Comparison of ENCODE assay signal across 22 cellular contexts in genomic region chr2:112705576-112705975, GRCh38. TPM values are rescaled to one million over a fixed set of nuclear protein-coding genes. Genes with fewer than 3 reads are reported as not detected.
DNase-seq lines count a peak whose midpoint lies in the region; ATAC-seq and TF ChIP-seq lines count a peak whose summit lies in the region.
"Had no signal": no experiment of that assay in that cellular context is flagged by ENCODE, and none has a peak within 500 bp of the region (broad histone marks: within the 10 kb centered on the region; RNA-seq: fewer than 3 reads in every experiment).

No MANE protein-coding gene starts in this region.

- H3K4me1 Mint-ChIP-seq in activated CD8-positive, alpha-beta T cell treated with anti-CD3 and anti-CD28 coated beads, Interleukin-2, amount 10 ng/mL, durations not matched to agents 7 days and 5 days (ENCODE audit: low read depth), result peaks cover 41% of the 10 kb centered on the region
- peaks cover 28% of the 10 kb centered on the region for H3K4me1 Mint-ChIP-seq in activated CD8-positive, alpha-beta T cell treated with anti-CD3 and anti-CD28 coated beads for 36 hours (ENCODE audit: low read depth)
- H3K4me1 Mint-ChIP-seq in activated T-helper 1 cell treated with anti-CD3 and anti-CD28 coated beads, Interleukin-12 subunit alpha, Interleukin-12 subunit beta, Interleukin-2, Interleukin-4 antibody, amounts not matched to agents 30 ng/mL and 10 ng/mL and 1 ng/mL, durations not matched to agents 14 hours and 24 hours and 36 hours (ENCODE audit: low read depth), result peaks cover 71% of the 10 kb centered on the region

- no peak for ATAC-seq in activated CD8-positive, alpha-beta T cell treated with anti-CD3 and anti-CD28 coated beads, Interleukin-2, amount 10 ng/mL, durations not matched to agents 7 days and 5 days
- no peak for ATAC-seq in activated CD8-positive, alpha-beta T cell treated with anti-CD3 and anti-CD28 coated beads for 36 hours
- ATAC-seq in GM18511 (IDR thresholded peaks at IDR 0.05; ENCODE audit: unreplicated experiment) (peak; percentile 12), sciatic nerve (no peak), HG03139 (IDR thresholded peaks at IDR 0.05; ENCODE audit: unreplicated experiment) (no peak), HG02938 (IDR thresholded peaks at IDR 0.05; ENCODE audit: unreplicated experiment) (no peak)
- ATAC-seq: body of pancreas had no signal

- intact Hi-C loops in activated CD8-positive, alpha-beta T cell treated with anti-CD3 and anti-CD28 coated beads for 36 hours (cut with micrococcal nuclease), result no loop called here
- intact Hi-C loops in activated T-helper 1 cell treated with anti-CD3 and anti-CD28 coated beads, Interleukin-12 subunit alpha, Interleukin-12 subunit beta, Interleukin-2, Interleukin-4 antibody, amounts not matched to agents 30 ng/mL and 10 ng/mL and 1 ng/mL, durations not matched to agents 14 hours and 24 hours and 36 hours (cut with micrococcal nuclease), result no loop called here
- intact Hi-C loops in sciatic nerve (cut with DNase I), result no loop called here

- no peak for DNase-seq in activated CD8-positive, alpha-beta T cell treated with anti-CD3 and anti-CD28 coated beads, Interleukin-2, amount 10 ng/mL, durations not matched to agents 7 days and 5 days
- no peak for DNase-seq in activated CD8-positive, alpha-beta T cell treated with anti-CD3 and anti-CD28 coated beads for 36 hours
- no peak for DNase-seq in activated T-helper 1 cell treated with anti-CD3 and anti-CD28 coated beads, Interleukin-12 subunit alpha, Interleukin-12 subunit beta, Interleukin-2, Interleukin-4 antibody, amounts not matched to agents 30 ng/mL and 10 ng/mL and 1 ng/mL, durations not matched to agents 14 hours and 24 hours and 36 hours (ENCODE audit: low spot score)
- DNase-seq in sciatic nerve (ENCODE audit: low spot score) (peak; percentile 12), NCI-H1417 treated with DMSO at 0.1 percent for 48 hours (lab: John Stamatoyannopoulos, UW) (no peak)
- DNase-seq: body of pancreas, DMS79, esophagus squamous epithelium, HCEC 1CT, NCI-H1092 treated with DMSO at 0.1 percent for 48 hours, NCI-H2081, NCI-H524, occipital lobe, retina had no signal

- CTCF ChIA-PET in activated CD8-positive, alpha-beta T cell treated with anti-CD3 and anti-CD28 coated beads, Interleukin-2, amount 10 ng/mL, durations not matched to agents 7 days and 5 days (lab: Charles Lee), result interaction anchor here (1.2 to 5.9 kb wide), 10 partner anchors 14 to 236 kb away, joined by 3 to 49 read pairs (median 12); partner anchors contain the start of genes NT5DC4 and SLC20A1
- CTCF ChIA-PET in activated CD8-positive, alpha-beta T cell treated with anti-CD3 and anti-CD28 coated beads for 36 hours (lab: Charles Lee), result interaction anchor here (0.9 to 5.5 kb wide), 6 partner anchors 14 to 106 kb away, joined by 3 to 35 read pairs (median 7); no protein-coding TSS in a partner anchor

- H3K36me3 Mint-ChIP-seq in activated CD8-positive, alpha-beta T cell treated with anti-CD3 and anti-CD28 coated beads, Interleukin-2, amount 10 ng/mL, durations not matched to agents 7 days and 5 days (ENCODE audit: low read depth), result peaks cover 1% of the 10 kb centered on the region
- H3K36me3 Mint-ChIP-seq in activated CD8-positive, alpha-beta T cell treated with anti-CD3 and anti-CD28 coated beads for 36 hours (ENCODE audit: low read depth), result no peaks in the 10 kb centered on the region
- H3K36me3 Mint-ChIP-seq in activated T-helper 1 cell treated with anti-CD3 and anti-CD28 coated beads, Interleukin-12 subunit alpha, Interleukin-12 subunit beta, Interleukin-2, Interleukin-4 antibody, amounts not matched to agents 30 ng/mL and 10 ng/mL and 1 ng/mL, durations not matched to agents 14 hours and 24 hours and 36 hours (ENCODE audit: low read depth), result peaks cover 4% of the 10 kb centered on the region
- H3K36me3 Mint-ChIP-seq: CD4-positive, alpha-beta memory T cell had no signal

- H3K4me3 Mint-ChIP-seq in activated CD8-positive, alpha-beta T cell treated with anti-CD3 and anti-CD28 coated beads, Interleukin-2, amount 10 ng/mL, durations not matched to agents 7 days and 5 days, result peak overlapping the region; percentile 58
- no peak overlapping the region for H3K4me3 Mint-ChIP-seq in activated CD8-positive, alpha-beta T cell treated with anti-CD3 and anti-CD28 coated beads for 36 hours
- H3K4me3 Mint-ChIP-seq in activated T-helper 1 cell treated with anti-CD3 and anti-CD28 coated beads, Interleukin-12 subunit alpha, Interleukin-12 subunit beta, Interleukin-2, Interleukin-4 antibody, amounts not matched to agents 30 ng/mL and 10 ng/mL and 1 ng/mL, durations not matched to agents 14 hours and 24 hours and 36 hours, result peak overlapping the region; percentile 79

- peaks cover 30% of the 10 kb centered on the region for H3K27me3 Mint-ChIP-seq in activated CD8-positive, alpha-beta T cell treated with anti-CD3 and anti-CD28 coated beads, Interleukin-2, amount 10 ng/mL, durations not matched to agents 7 days and 5 days (ENCODE audit: low read depth)
- H3K27me3 Mint-ChIP-seq in activated CD8-positive, alpha-beta T cell treated with anti-CD3 and anti-CD28 coated beads for 36 hours, result peaks cover 22% of the 10 kb centered on the region
- no peaks in the 10 kb centered on the region for H3K27me3 Mint-ChIP-seq in activated T-helper 1 cell treated with anti-CD3 and anti-CD28 coated beads, Interleukin-12 subunit alpha, Interleukin-12 subunit beta, Interleukin-2, Interleukin-4 antibody, amounts not matched to agents 30 ng/mL and 10 ng/mL and 1 ng/mL, durations not matched to agents 14 hours and 24 hours and 36 hours (ENCODE audit: insufficient read depth)

- TF ChIP-seq CTCF in activated CD8-positive, alpha-beta T cell treated with anti-CD3 and anti-CD28 coated beads for 36 hours (IDR thresholded peaks at IDR 0.05), result no peak

- no peaks in the 10 kb centered on the region for H3K9me3 Mint-ChIP-seq in activated CD8-positive, alpha-beta T cell treated with anti-CD3 and anti-CD28 coated beads, Interleukin-2, amount 10 ng/mL, durations not matched to agents 7 days and 5 days (ENCODE audit: insufficient read depth)
- no peaks in the 10 kb centered on the region for H3K9me3 Mint-ChIP-seq in activated CD8-positive, alpha-beta T cell treated with anti-CD3 and anti-CD28 coated beads for 36 hours
- H3K9me3 Mint-ChIP-seq in activated T-helper 1 cell treated with anti-CD3 and anti-CD28 coated beads, Interleukin-12 subunit alpha, Interleukin-12 subunit beta, Interleukin-2, Interleukin-4 antibody, amounts not matched to agents 30 ng/mL and 10 ng/mL and 1 ng/mL, durations not matched to agents 14 hours and 24 hours and 36 hours, result peaks cover 3% of the 10 kb centered on the region
- H3K9me3 Mint-ChIP-seq: CD4-positive, alpha-beta memory T cell had no signal

- POLR2A ChIA-PET in activated CD8-positive, alpha-beta T cell treated with anti-CD3 and anti-CD28 coated beads, Interleukin-2, amount 10 ng/mL, durations not matched to agents 7 days and 5 days (lab: Charles Lee), result interaction anchor here (0.6 kb wide), 1 partner anchor 15 kb away, joined by 3 read pairs; no protein-coding TSS in a partner anchor
- POLR2A ChIA-PET in activated CD8-positive, alpha-beta T cell treated with anti-CD3 and anti-CD28 coated beads for 36 hours (lab: Charles Lee), result interaction anchor here (2.3 kb wide), 1 partner anchor 74 kb away, joined by 9 read pairs; no protein-coding TSS in a partner anchor

- peak overlapping the region; percentile 71 for H3K27ac Mint-ChIP-seq in activated CD8-positive, alpha-beta T cell treated with anti-CD3 and anti-CD28 coated beads, Interleukin-2, amount 10 ng/mL, durations not matched to agents 7 days and 5 days
- no peak overlapping the region for H3K27ac Mint-ChIP-seq in activated CD8-positive, alpha-beta T cell treated with anti-CD3 and anti-CD28 coated beads for 36 hours
- peak overlapping the region; percentile 93 for H3K27ac Mint-ChIP-seq in activated T-helper 1 cell treated with anti-CD3 and anti-CD28 coated beads, Interleukin-12 subunit alpha, Interleukin-12 subunit beta, Interleukin-2, Interleukin-4 antibody, amounts not matched to agents 30 ng/mL and 10 ng/mL and 1 ng/mL, durations not matched to agents 14 hours and 24 hours and 36 hours

RNA-seq across cellular contexts. Expression of gene NT5DC4, which starts 15.2 kb away (rescaled TPM):
- total RNA-seq in activated CD8-positive, alpha-beta T cell treated with anti-CD3 and anti-CD28 coated beads, Interleukin-2, amount 10 ng/mL, durations not matched to agents 7 days and 5 days, result not detected
- total RNA-seq in activated CD8-positive, alpha-beta T cell treated with anti-CD3 and anti-CD28 coated beads for 36 hours, result not detected
- total RNA-seq in activated T-helper 1 cell treated with anti-CD3 and anti-CD28 coated beads, Interleukin-12 subunit alpha, Interleukin-12 subunit beta, Interleukin-2, Interleukin-4 antibody, amounts not matched to agents 30 ng/mL and 10 ng/mL and 1 ng/mL, durations not matched to agents 14 hours and 24 hours and 36 hours, result not detected in 2 replicates
- not detected for total RNA-seq in sciatic nerve
- total RNA-seq: activated naive CD8-positive, alpha-beta T cell treated with anti-CD3 and anti-CD28 coated beads, Interleukin-2, amount 10 ng/mL, durations not matched to agents 7 days and 5 days; body of pancreas; CD4-positive, alpha-beta memory T cell; esophagus squamous epithelium; kidney epithelial cell; LHCN-M2; myocyte; occipital lobe had no signal

RNA-seq across cellular contexts. Expression of gene CKAP2L, which starts 58.8 kb away (rescaled TPM):
- 10 to 100 TPM; 59.3 to 63.4 TPM for total RNA-seq in activated CD8-positive, alpha-beta T cell treated with anti-CD3 and anti-CD28 coated beads, Interleukin-2, amount 10 ng/mL, durations not matched to agents 7 days and 5 days
- 10 to 100 TPM; 24.5 to 30.5 TPM for total RNA-seq in activated CD8-positive, alpha-beta T cell treated with anti-CD3 and anti-CD28 coated beads for 36 hours
- total RNA-seq in activated T-helper 1 cell treated with anti-CD3 and anti-CD28 coated beads, Interleukin-12 subunit alpha, Interleukin-12 subunit beta, Interleukin-2, Interleukin-4 antibody, amounts not matched to agents 30 ng/mL and 10 ng/mL and 1 ng/mL, durations not matched to agents 14 hours and 24 hours and 36 hours, result 20.9 and 21.2 TPM in 2 replicates
- total RNA-seq in sciatic nerve, result 0.62 TPM

RNA-seq across cellular contexts. Expression of gene SLC20A1, which starts 59.8 kb away (rescaled TPM):
- total RNA-seq in activated CD8-positive, alpha-beta T cell treated with anti-CD3 and anti-CD28 coated beads, Interleukin-2, amount 10 ng/mL, durations not matched to agents 7 days and 5 days, result 100 to 1,000 TPM; 115 to 120 TPM
- 10 to 100 TPM; 52.7 to 52.8 TPM for total RNA-seq in activated CD8-positive, alpha-beta T cell treated with anti-CD3 and anti-CD28 coated beads for 36 hours
- total RNA-seq in activated T-helper 1 cell treated with anti-CD3 and anti-CD28 coated beads, Interleukin-12 subunit alpha, Interleukin-12 subunit beta, Interleukin-2, Interleukin-4 antibody, amounts not matched to agents 30 ng/mL and 10 ng/mL and 1 ng/mL, durations not matched to agents 14 hours and 24 hours and 36 hours, result 164 and 172 TPM in 2 replicates
- total RNA-seq in sciatic nerve, result 51.1 TPM

Comparison
In these comparisons a context has a peak if more than half of its experiments do, and no peak if none do; other contexts are left out.
1. RNA of gene CKAP2L, which starts 58.8 kb away (total RNA-seq): 59.3 to 63.4 TPM in activated CD8-positive, alpha-beta T cell treated with anti-CD3 and anti-CD28 coated beads, Interleukin-2, amount 10 ng/mL, durations not matched to agents 7 days and 5 days, 24.5 to 30.5 TPM in activated CD8-positive, alpha-beta T cell treated with anti-CD3 and anti-CD28 coated beads for 36 hours and 20.9 to 21.2 TPM in activated T-helper 1 cell treated with anti-CD3 and anti-CD28 coated beads, Interleukin-12 subunit alpha, Interleukin-12 subunit beta, Interleukin-2, Interleukin-4 antibody, amounts not matched to agents 30 ng/mL and 10 ng/mL and 1 ng/mL, durations not matched to agents 14 hours and 24 hours and 36 hours; 0.62 TPM in sciatic nerve (single experiment); every median in the first group is over 10 times any median in the second.